Comparison of ENCODE assay signal across 8 cellular contexts in genomic region chr6:33297406-33297955, GRCh38. TPM values are rescaled to one million over a fixed set of nuclear protein-coding genes. Genes with fewer than 3 reads are reported as not detected.
DNase-seq lines count a peak whose midpoint lies in the region; ATAC-seq and TF ChIP-seq lines count a peak whose summit lies in the region.

No MANE protein-coding gene starts in this region.

- intact Hi-C loops in activated CD4-positive, alpha-beta T cell treated with anti-CD3 and anti-CD28 coated beads, Interleukin-2, amount 10 ng/mL, durations not matched to agents 24 days and 14 days (cut with micrococcal nuclease): loop anchor here (5.0 to 10.0 kb wide), 2 partner anchors 130 to 1103 kb away; partner anchors contain the start of genes GPSM3 and PBX2

- DNase-seq in activated CD4-positive, alpha-beta T cell treated with anti-CD3 and anti-CD28 coated beads, Interleukin-2, amount 10 ng/mL, durations not matched to agents 24 days and 14 days: peak; percentile 68
- no peak for DNase-seq in activated CD4-positive, alpha-beta T cell treated with anti-CD3 and anti-CD28 coated beads, Interleukin-2, amount 50 U/mL, for 1 hour
- DNase-seq in UCSD-AML1 (lab: John Stamatoyannopoulos, UW; ENCODE audit: unreplicated experiment) (peak; percentile 44), foreskin fibroblast (peak in 1 of 2 donors; percentile 39), trophoblast cell (peak; percentile 85 to 86), LoVo (ENCODE audit: low spot score) (no peak)

- H3K27ac Mint-ChIP-seq in activated CD4-positive, alpha-beta T cell treated with anti-CD3 and anti-CD28 coated beads, Interleukin-2, amount 10 ng/mL, durations not matched to agents 24 days and 14 days: peak overlapping the region; percentile 60

- peak overlapping the region; percentile 90 for H3K14ac ChIP-seq in trophoblast cell (ENCODE audit: low read length)

- H3K4ac ChIP-seq in trophoblast cell (ENCODE audit: low read depth, low read length): peak overlapping the region; percentile 82

- H3K4me1 Mint-ChIP-seq in activated CD4-positive, alpha-beta T cell treated with anti-CD3 and anti-CD28 coated beads, Interleukin-2, amount 10 ng/mL, durations not matched to agents 24 days and 14 days: peaks cover 23% of the 10 kb centered on the region

- H3K9me3 Mint-ChIP-seq in activated CD4-positive, alpha-beta T cell treated with anti-CD3 and anti-CD28 coated beads, Interleukin-2, amount 10 ng/mL, durations not matched to agents 24 days and 14 days: no peaks in the 10 kb centered on the region

- peak overlapping the region; percentile 63 for H2AFZ ChIP-seq in trophoblast cell (ENCODE audit: insufficient read depth, low read length, poor library complexity)

- no peaks in the 10 kb centered on the region for H3K27me3 ChIP-seq in trophoblast cell (ENCODE audit: insufficient read depth, low read length)

- H2BK5ac ChIP-seq in trophoblast cell (ENCODE audit: low read depth, low read length, poor library complexity): peak overlapping the region; percentile 88

- peaks cover 29 to 35% of the 10 kb centered on the region in 2 experiments for H3K36me3 ChIP-seq in trophoblast cell (ENCODE audit: control insufficient read depth in 1 of 2, insufficient read depth in 2 of 2, low read length in 2 of 2)

- H3K79me1 ChIP-seq in trophoblast cell (ENCODE audit: low read length): peaks cover 25% of the 10 kb centered on the region

- peak overlapping the region; percentile 95 for H4K91ac ChIP-seq in trophoblast cell (ENCODE audit: low read depth, low read length)

- H3K79me2 ChIP-seq in trophoblast cell (ENCODE audit: control insufficient read depth, insufficient read depth, low read length, poor library complexity): peaks cover 22% of the 10 kb centered on the region

- H3K36me3 Mint-ChIP-seq in activated CD4-positive, alpha-beta T cell treated with anti-CD3 and anti-CD28 coated beads, Interleukin-2, amount 10 ng/mL, durations not matched to agents 24 days and 14 days (ENCODE audit: low read depth): peaks cover 43% of the 10 kb centered on the region

- peaks cover 1% of the 10 kb centered on the region for H3K9me3 ChIP-seq in trophoblast cell (ENCODE audit: insufficient read depth, low read depth, low read length)

- ATAC-seq in HG03196 (IDR thresholded peaks at IDR 0.05; ENCODE audit: unreplicated experiment) (no peak), GM21619 (IDR thresholded peaks at IDR 0.05; ENCODE audit: unreplicated experiment) (no peak)

- TF ChIP-seq CTCF in foreskin fibroblast (IDR thresholded peaks at IDR 0.05; ENCODE audit: low read depth, low read length): no peak

- peak overlapping the region; percentile 89 for H4K12ac ChIP-seq in trophoblast cell (ENCODE audit: low read depth, low read length)

- peaks cover 4 to 16% of the 10 kb centered on the region in 2 experiments for H3K4me1 ChIP-seq in trophoblast cell (ENCODE audit: control insufficient read depth in 1 of 2, insufficient read depth in 2 of 2, low read length in 2 of 2)

- H3K4me3 Mint-ChIP-seq in activated CD4-positive, alpha-beta T cell treated with anti-CD3 and anti-CD28 coated beads, Interleukin-2, amount 10 ng/mL, durations not matched to agents 24 days and 14 days: peak overlapping the region; percentile 65

- no peak overlapping the region for H2BK12ac ChIP-seq in trophoblast cell (ENCODE audit: low read length)

- peak overlapping the region; percentile 84 to 86 for H3K4me3 ChIP-seq in foreskin fibroblast (ENCODE audit: low read depth in 1 of 2, low read length in 2 of 2)
- H3K4me3 ChIP-seq in trophoblast cell (ENCODE audit: low read depth, low read length): peak overlapping the region; percentile 52

- peak overlapping the region; percentile 30 for H3K9ac ChIP-seq in trophoblast cell (ENCODE audit: low read length)

- peak overlapping the region; percentile 96 for H3K18ac ChIP-seq in trophoblast cell (ENCODE audit: low read length)

- peak overlapping the region; percentile 87 for H4K8ac ChIP-seq in trophoblast cell (ENCODE audit: low read depth, low read length)

- no CpG with 5 or more reads among the region's 16 CpGs for WGBS in trophoblast cell (ENCODE audit: extremely low coverage, insufficient coverage, insufficient read length)

- peak overlapping the region; percentile 95 for H2AK5ac ChIP-seq in trophoblast cell (ENCODE audit: low read length)

- no peak overlapping the region for H3K23ac ChIP-seq in trophoblast cell (ENCODE audit: low read length)

- H3K27me3 Mint-ChIP-seq in activated CD4-positive, alpha-beta T cell treated with anti-CD3 and anti-CD28 coated beads, Interleukin-2, amount 10 ng/mL, durations not matched to agents 24 days and 14 days: peaks cover 2% of the 10 kb centered on the region

- H2BK120ac ChIP-seq in trophoblast cell (ENCODE audit: insufficient read depth, low read length, poor library complexity): peak overlapping the region; percentile 67

- peak overlapping the region; percentile 93 for H3K4me2 ChIP-seq in trophoblast cell (ENCODE audit: low read length)

- peak overlapping the region; percentile 76 for H3K27ac ChIP-seq in trophoblast cell (ENCODE audit: low read depth, low read length)

RNA-seq across cellular contexts. Expression of gene RGL2, which starts 1.3 kb away (rescaled TPM):
- total RNA-seq in activated CD4-positive, alpha-beta T cell treated with anti-CD3 and anti-CD28 coated beads, Interleukin-2, amount 10 ng/mL, durations not matched to agents 24 days and 14 days: 27.3 and 28.4 TPM in 2 replicates
- polyA plus RNA-seq in trophoblast cell (2013): 151 and 154 TPM in 2 replicates

RNA-seq across cellular contexts. Expression of gene PFDN6, which starts 8.1 kb away (rescaled TPM):
- total RNA-seq in activated CD4-positive, alpha-beta T cell treated with anti-CD3 and anti-CD28 coated beads, Interleukin-2, amount 10 ng/mL, durations not matched to agents 24 days and 14 days: 114 and 132 TPM in 2 replicates
- 67.7 and 69.0 TPM in 2 replicates for polyA plus RNA-seq in trophoblast cell (2013)

RNA-seq across cellular contexts. Expression of gene WDR46, which starts 8.4 kb away (rescaled TPM):
- total RNA-seq in activated CD4-positive, alpha-beta T cell treated with anti-CD3 and anti-CD28 coated beads, Interleukin-2, amount 10 ng/mL, durations not matched to agents 24 days and 14 days: 106 and 120 TPM in 2 replicates
- 60.7 and 63.5 TPM in 2 replicates for polyA plus RNA-seq in trophoblast cell (2013)

RNA-seq across cellular contexts. Expression of gene TAPBP, which starts 16.4 kb away (rescaled TPM):
- 271 and 278 TPM in 2 replicates for total RNA-seq in activated CD4-positive, alpha-beta T cell treated with anti-CD3 and anti-CD28 coated beads, Interleukin-2, amount 10 ng/mL, durations not matched to agents 24 days and 14 days
- 62.9 and 65.4 TPM in 2 replicates for polyA plus RNA-seq in trophoblast cell (2013)

RNA-seq across cellular contexts. Expression of gene ZBTB22, which starts 20.1 kb away (rescaled TPM):
- total RNA-seq in activated CD4-positive, alpha-beta T cell treated with anti-CD3 and anti-CD28 coated beads, Interleukin-2, amount 10 ng/mL, durations not matched to agents 24 days and 14 days: 11.3 and 14.3 TPM in 2 replicates
- polyA plus RNA-seq in trophoblast cell (2013): 10.8 and 10.9 TPM in 2 replicates

Comparison
In these comparisons a context has a peak if more than half of its experiments do, and no peak if none do; other contexts are left out.
1. DNase-seq: peak in activated CD4-positive, alpha-beta T cell treated with anti-CD3 and anti-CD28 coated beads, Interleukin-2, amount 10 ng/mL, durations not matched to agents 24 days and 14 days (single experiment), UCSD-AML1 (single experiment) and trophoblast cell (2 of 2); none in activated CD4-positive, alpha-beta T cell treated with anti-CD3 and anti-CD28 coated beads, Interleukin-2, amount 50 U/mL, for 1 hour (single experiment) and LoVo (single experiment).